Comparison of ENCODE assay signal across 28 cellular contexts in genomic region chr18:6850396-6850795, GRCh38.
"Had no signal": no experiment of that assay in that cellular context is flagged by ENCODE, and none has a peak within 500 bp of the region (broad histone marks: within the 10 kb centered on the region; RNA-seq: fewer than 3 reads in every experiment).

No MANE protein-coding gene starts in this region.

- H3K9me3 ChIP-seq: ovary, right lobe of liver, sigmoid colon, thoracic aorta, thyroid gland had no signal

- H3K4me1 ChIP-seq: neural progenitor cell, parathyroid adenoma, psoas muscle, right lobe of liver, sigmoid colon, stomach, thyroid gland, tibial nerve, upper lobe of left lung, uterus had no signal

- H3K36me3 ChIP-seq: ovary, right lobe of liver, sigmoid colon, thoracic aorta, uterus had no signal

- H3K36me3 Mint-ChIP-seq: natural killer cell; stimulated activated effector memory CD8-positive, alpha-beta T cell treated with anti-CD3 and anti-CD28 coated beads, Interleukin-12 subunit alpha, Interleukin-12 subunit beta, amount 100 ng/mL, for 72 hours; stimulated activated naive B cell treated with anti-CD40 and anti-IgM and Interleukin-4, amounts not matched to agents 10 μg/mL and 1 μg/mL and 100 μg/mL, for 72 hours had no signal

- H3K27me3 ChIP-seq: neural progenitor cell, ovary, right lobe of liver, sigmoid colon, stomach, thyroid gland, tibial nerve, upper lobe of left lung, uterus had no signal

- H3K4me3 ChIP-seq: neural progenitor cell, ovary, psoas muscle, right lobe of liver, sigmoid colon, stomach, thoracic aorta, thyroid gland, tibial nerve, upper lobe of left lung, uterus had no signal

- H3K4me3 Mint-ChIP-seq: natural killer cell; nephron; neural progenitor cell; stimulated activated effector memory CD8-positive, alpha-beta T cell treated with anti-CD3 and anti-CD28 coated beads, Interleukin-12 subunit alpha, Interleukin-12 subunit beta, amount 100 ng/mL, for 72 hours; stimulated activated naive B cell treated with anti-CD40 and anti-IgM and Interleukin-4, amounts not matched to agents 10 μg/mL and 1 μg/mL and 100 μg/mL, for 72 hours; stimulated activated naive CD8-positive, alpha-beta T cell treated with anti-CD3 and anti-CD28 coated beads, Interleukin-15, Interleukin-2, amounts not matched to agents 100 ng/mL and 50 ng/mL, for 24 hours had no signal

- DNase-seq: natural killer cell; occipital lobe; ovary; posterior cingulate gyrus; psoas muscle; right cardiac atrium; right lobe of liver; sigmoid colon; small intestine; stimulated activated CD4-positive, alpha-beta T cell treated with anti-CD3 and anti-CD28 coated beads, Interleukin-15, amount 100 ng/mL, for 24 hours; stimulated activated CD4-positive, alpha-beta T cell treated with anti-CD3 and anti-CD28 coated beads, Interleukin-2, amount 100 ng/mL, for 24 hours; stimulated activated CD4-positive, alpha-beta T cell treated with anti-CD3 and anti-CD28 coated beads, Interleukin-2, amount 100 ng/mL, for 48 hours; stimulated activated CD4-positive, alpha-beta T cell treated with anti-CD3 and anti-CD28 coated beads, Interleukin-4, amount 100 ng/mL, for 24 hours; stimulated activated naive B cell treated with anti-CD40 and anti-IgM and Interleukin-4, amounts not matched to agents 10 μg/mL and 1 μg/mL and 100 μg/mL, for 72 hours; stimulated activated naive CD4-positive, alpha-beta T cell treated with Interleukin-2 at 50 U/mL for 16 hours; stomach; thyroid gland; trophoblast cell; upper lobe of left lung; uterus had no signal

- ATAC-seq: natural killer cell; psoas muscle; right cardiac atrium; right lobe of liver; stimulated activated effector memory CD8-positive, alpha-beta T cell treated with anti-CD3 and anti-CD28 coated beads, Interleukin-12 subunit alpha, Interleukin-12 subunit beta, amount 100 ng/mL, for 72 hours; stimulated activated naive B cell treated with anti-CD40 and anti-IgM and Interleukin-4, amounts not matched to agents 10 μg/mL and 1 μg/mL and 100 μg/mL, for 72 hours had no signal

- H3K27ac Mint-ChIP-seq: natural killer cell; nephron; neural progenitor cell; stimulated activated effector memory CD8-positive, alpha-beta T cell treated with anti-CD3 and anti-CD28 coated beads, Interleukin-12 subunit alpha, Interleukin-12 subunit beta, amount 100 ng/mL, for 72 hours; stimulated activated naive B cell treated with anti-CD40 and anti-IgM and Interleukin-4, amounts not matched to agents 10 μg/mL and 1 μg/mL and 100 μg/mL, for 72 hours; stimulated activated naive CD8-positive, alpha-beta T cell treated with anti-CD3 and anti-CD28 coated beads, Interleukin-15, Interleukin-2, amounts not matched to agents 100 ng/mL and 50 ng/mL, for 24 hours had no signal

- H3K27me3 Mint-ChIP-seq: progenitor cell of endocrine pancreas; stimulated activated naive B cell treated with anti-CD40 and anti-IgM and Interleukin-4, amounts not matched to agents 10 μg/mL and 1 μg/mL and 100 μg/mL, for 72 hours; stimulated activated naive CD8-positive, alpha-beta T cell treated with anti-CD3 and anti-CD28 coated beads, Interleukin-15, Interleukin-2, amounts not matched to agents 100 ng/mL and 50 ng/mL, for 24 hours had no signal

- H3K4me1 Mint-ChIP-seq: natural killer cell; nephron; neural progenitor cell; stimulated activated effector memory CD8-positive, alpha-beta T cell treated with anti-CD3 and anti-CD28 coated beads, Interleukin-12 subunit alpha, Interleukin-12 subunit beta, amount 100 ng/mL, for 72 hours; stimulated activated naive B cell treated with anti-CD40 and anti-IgM and Interleukin-4, amounts not matched to agents 10 μg/mL and 1 μg/mL and 100 μg/mL, for 72 hours had no signal

- H3K27ac ChIP-seq: neural progenitor cell, ovary, parathyroid adenoma, psoas muscle, right lobe of liver, sigmoid colon, stomach, thoracic aorta, thyroid gland, tibial nerve, upper lobe of left lung, uterus had no signal
